In the genomic region with DNA sequence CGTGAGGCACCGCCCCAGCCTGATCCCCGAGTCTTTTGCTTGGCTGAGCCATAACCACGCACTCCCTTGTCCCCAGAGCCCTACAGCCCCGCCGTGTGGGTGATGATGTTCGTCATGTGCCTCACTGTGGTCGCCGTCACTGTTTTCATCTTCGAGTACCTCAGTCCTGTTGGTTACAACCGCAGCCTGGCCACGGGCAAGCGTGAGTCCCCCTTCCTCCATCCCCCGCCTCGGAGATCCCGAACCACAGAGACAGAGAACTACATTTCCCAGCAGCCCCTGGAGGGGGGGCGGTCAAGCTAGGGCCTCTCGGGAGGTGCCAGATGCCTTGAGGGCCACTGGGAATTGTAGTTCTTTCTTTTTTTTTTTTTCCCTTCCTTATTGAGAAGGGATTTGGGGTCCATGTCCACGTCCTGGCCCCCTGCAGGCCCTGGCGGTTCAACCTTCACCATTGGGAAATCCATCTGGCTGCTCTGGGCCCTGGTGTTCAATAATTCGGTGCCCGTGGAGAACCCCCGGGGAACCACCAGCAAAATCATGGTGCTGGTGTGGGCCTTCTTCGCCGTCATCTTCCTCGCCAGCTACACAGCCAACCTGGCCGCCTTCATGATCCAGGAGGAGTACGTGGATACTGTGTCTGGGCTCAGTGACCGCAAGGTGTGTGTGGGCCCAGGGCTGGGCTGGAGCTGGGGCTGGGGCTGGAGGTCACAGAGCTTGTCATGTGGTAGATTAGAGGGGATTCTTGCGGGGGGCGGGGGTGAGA, we compare ENCODE assay signal across 1 cellular context.
TF ChIP-seq lines count a peak whose summit lies in the region.

No MANE protein-coding gene starts in this region.

TF ChIP-seq in SK-N-SH, 30 proteins besides CTCF, POLR2A, EP300 and RAD21 (continued from another document):
- TF ChIP-seq, protein P1, sequence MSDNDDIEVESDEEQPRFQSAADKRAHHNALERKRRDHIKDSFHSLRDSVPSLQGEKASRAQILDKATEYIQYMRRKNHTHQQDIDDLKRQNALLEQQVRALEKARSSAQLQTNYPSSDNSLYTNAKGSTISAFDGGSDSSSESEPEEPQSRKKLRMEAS (IDR thresholded peaks at IDR 0.05; ENCODE audit: low read depth): no peak
- TF ChIP-seq, protein P2, sequence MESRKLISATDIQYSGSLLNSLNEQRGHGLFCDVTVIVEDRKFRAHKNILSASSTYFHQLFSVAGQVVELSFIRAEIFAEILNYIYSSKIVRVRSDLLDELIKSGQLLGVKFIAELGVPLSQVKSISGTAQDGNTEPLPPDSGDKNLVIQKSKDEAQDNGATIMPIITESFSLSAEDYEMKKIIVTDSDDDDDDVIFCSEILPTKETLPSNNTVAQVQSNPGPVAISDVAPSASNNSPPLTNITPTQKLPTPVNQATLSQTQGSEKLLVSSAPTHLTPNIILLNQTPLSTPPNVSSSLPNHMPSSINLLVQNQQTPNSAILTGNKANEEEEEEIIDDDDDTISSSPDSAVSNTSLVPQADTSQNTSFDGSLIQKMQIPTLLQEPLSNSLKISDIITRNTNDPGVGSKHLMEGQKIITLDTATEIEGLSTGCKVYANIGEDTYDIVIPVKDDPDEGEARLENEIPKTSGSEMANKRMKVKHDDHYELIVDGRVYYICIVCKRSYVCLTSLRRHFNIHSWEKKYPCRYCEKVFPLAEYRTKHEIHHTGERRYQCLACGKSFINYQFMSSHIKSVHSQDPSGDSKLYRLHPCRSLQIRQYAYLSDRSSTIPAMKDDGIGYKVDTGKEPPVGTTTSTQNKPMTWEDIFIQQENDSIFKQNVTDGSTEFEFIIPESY (IDR thresholded peaks at IDR 0.05; ENCODE audit: borderline replicate concordance, low read depth): peak; percentile 39; the same call in 1 of the 2 replicates
